Comparison of ENCODE assay signal across 14 cellular contexts in the genomic region with DNA sequence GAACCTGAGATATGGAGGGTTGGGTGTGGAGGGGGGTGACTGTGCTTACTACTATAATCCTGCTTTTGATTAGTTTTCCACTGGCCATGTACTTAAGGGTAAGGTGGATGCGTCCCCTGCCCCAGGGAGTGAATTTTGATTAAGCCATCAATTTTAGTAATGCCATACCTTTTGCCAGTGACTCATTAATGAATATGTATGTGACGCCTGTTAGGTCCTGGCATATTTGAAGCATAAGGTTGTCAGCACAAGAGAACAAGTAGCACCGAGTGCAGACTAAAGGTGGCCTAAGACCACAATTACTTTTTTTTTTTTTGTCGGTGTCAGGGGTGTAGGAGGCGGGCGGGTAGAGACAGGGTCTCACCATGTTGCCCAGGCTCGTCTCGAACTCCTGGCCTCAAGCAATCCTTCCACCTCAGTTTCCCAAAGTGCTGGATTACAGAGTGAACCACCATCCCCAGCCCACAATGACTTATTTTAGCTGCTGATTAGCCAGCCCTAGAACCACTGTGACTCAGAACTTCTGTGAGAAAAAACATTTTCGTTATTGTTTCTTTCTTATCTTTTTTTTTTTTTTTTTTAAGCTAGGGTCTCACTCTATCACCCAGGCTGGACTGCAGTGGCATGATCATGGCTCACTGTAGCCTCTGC. TPM values are rescaled to one million over a fixed set of nuclear protein-coding genes. Genes with fewer than 3 reads are reported as not detected.
DNase-seq lines count a peak whose midpoint lies in the region; ATAC-seq, FAIRE-seq and TF ChIP-seq lines count a peak whose summit lies in the region.
"Had no signal": no experiment of that assay in that cellular context is flagged by ENCODE, and none has a peak within 500 bp of the region (broad histone marks: within the 10 kb centered on the region; RNA-seq: fewer than 3 reads in every experiment).

No MANE protein-coding gene starts in this region.

- H3K9me3 ChIP-seq in astrocyte (ENCODE audit: insufficient read depth, low read depth, low read length) (no peaks in the 10 kb centered on the region), trophoblast cell (ENCODE audit: insufficient read depth, low read depth, low read length) (no peaks in the 10 kb centered on the region)
- H3K9me3 ChIP-seq: A549, BE2C, HAP-1 had no signal

- no peak overlapping the region for H3K18ac ChIP-seq in trophoblast cell (ENCODE audit: low read length)

- no peaks in the 10 kb centered on the region for H3K27me3 Mint-ChIP-seq in astrocyte (ENCODE audit: low read depth, unreplicated experiment)

- peaks cover 97% of the 10 kb centered on the region for H3K79me2 ChIP-seq in astrocyte (ENCODE audit: insufficient read depth, low read length)
- H3K79me2 ChIP-seq in trophoblast cell (ENCODE audit: control insufficient read depth, insufficient read depth, low read length, poor library complexity) = peaks cover 5% of the 10 kb centered on the region

- no peaks in the 10 kb centered on the region for H3K9me3 Mint-ChIP-seq in astrocyte (ENCODE audit: unreplicated experiment)
- H3K9me3 Mint-ChIP-seq: CD4-positive, alpha-beta memory T cell had no signal

- H3K36me3 ChIP-seq in astrocyte (ENCODE audit: insufficient read depth, low read length) (no peaks in the 10 kb centered on the region), trophoblast cell (ENCODE audit: control insufficient read depth in 1 of 2, insufficient read depth in 2 of 2, low read length in 2 of 2) (no peaks in the 10 kb centered on the region)
- H3K36me3 ChIP-seq: BE2C, HAP-1 had no signal

- H4K12ac ChIP-seq in trophoblast cell (ENCODE audit: low read depth, low read length) = no peak overlapping the region

- no CpG with 5 or more reads among the region's 9 CpGs for WGBS in trophoblast cell (ENCODE audit: extremely low coverage, insufficient coverage, insufficient read length)

- H3K27ac ChIP-seq in astrocyte (ENCODE audit: low read depth, low read length) (no peak overlapping the region), foreskin keratinocyte (no peak overlapping the region), trophoblast cell (ENCODE audit: low read depth, low read length) (no peak overlapping the region)
- H3K27ac ChIP-seq: A549, C4-2B had no signal

- TF ChIP-seq CTCF in astrocyte (IDR thresholded peaks at IDR 0.05; ENCODE audit: insufficient read depth, low read depth, low read length) = no peak
- no peak for TF ChIP-seq CTCF in foreskin keratinocyte (conservative IDR thresholded peaks at IDR 0.05)
- TF ChIP-seq CTCF in GM13977 (IDR thresholded peaks at IDR 0.05; ENCODE audit: extremely low read depth, insufficient read depth, missing control alignments) = no peak

- H4K8ac ChIP-seq in trophoblast cell (ENCODE audit: low read depth, low read length) = no peak overlapping the region

- in situ Hi-C loops in GM13977 (cut with MboI; ENCODE audit: low pct_unique_long_range_greater_than_20kb, low sequenced_read_pairs, unreplicated experiment) = no loop called here

- H3K4me2 ChIP-seq in astrocyte (ENCODE audit: low read length) (no peak overlapping the region), trophoblast cell (ENCODE audit: low read length) (no peak overlapping the region)
- H3K4me2 ChIP-seq: A549 had no signal

- H2BK5ac ChIP-seq in trophoblast cell (ENCODE audit: low read depth, low read length, poor library complexity) = no peak overlapping the region

- H3K27me3 ChIP-seq in astrocyte (ENCODE audit: insufficient read depth, low read length) = no peaks in the 10 kb centered on the region
- H3K27me3 ChIP-seq in foreskin keratinocyte = no peaks in the 10 kb centered on the region
- H3K27me3 ChIP-seq in trophoblast cell (ENCODE audit: insufficient read depth, low read length) = no peaks in the 10 kb centered on the region
- H3K27me3 ChIP-seq: BE2C had no signal

- peaks cover 3% of the 10 kb centered on the region for H3K36me3 Mint-ChIP-seq in astrocyte (ENCODE audit: low read depth, unreplicated experiment)
- H3K36me3 Mint-ChIP-seq: CD4-positive, alpha-beta memory T cell had no signal

- H3K9ac ChIP-seq in astrocyte (ENCODE audit: low read length) (no peak overlapping the region), trophoblast cell (ENCODE audit: low read length) (no peak overlapping the region)

- no peak overlapping the region for H3K23ac ChIP-seq in trophoblast cell (ENCODE audit: low read length)

- H3K4me1 Mint-ChIP-seq in astrocyte (ENCODE audit: low read depth, unreplicated experiment) = peaks cover 35% of the 10 kb centered on the region

- no peak overlapping the region for H2AK5ac ChIP-seq in trophoblast cell (ENCODE audit: low read length)

- peak; percentile 48 for ATAC-seq in foreskin keratinocyte
- ATAC-seq in GM19455 (IDR thresholded peaks at IDR 0.05; ENCODE audit: unreplicated experiment) = no peak
- ATAC-seq: A549, GM12878 had no signal

- no peaks in the 10 kb centered on the region for H3K79me1 ChIP-seq in trophoblast cell (ENCODE audit: low read length)

- H3K4me3 Mint-ChIP-seq in astrocyte (ENCODE audit: unreplicated experiment) = no peak overlapping the region
- H3K4me3 Mint-ChIP-seq: CD4-positive, alpha-beta memory T cell had no signal

- H3K4me1 ChIP-seq in astrocyte (ENCODE audit: insufficient read depth, low read length) (peaks cover 2% of the 10 kb centered on the region), foreskin keratinocyte (peaks cover 48% of the 10 kb centered on the region), trophoblast cell (ENCODE audit: control insufficient read depth in 1 of 2, insufficient read depth in 2 of 2, low read length in 2 of 2) (peaks cover 5 to 7% of the 10 kb centered on the region in 2 experiments)
- H3K4me1 ChIP-seq: BE2C had no signal

- H3K14ac ChIP-seq in trophoblast cell (ENCODE audit: low read length) = no peak overlapping the region

- H2BK12ac ChIP-seq in trophoblast cell (ENCODE audit: low read length) = no peak overlapping the region

- no peak overlapping the region for H4K91ac ChIP-seq in trophoblast cell (ENCODE audit: low read depth, low read length)

- H3K4ac ChIP-seq in trophoblast cell (ENCODE audit: low read depth, low read length) = peak overlapping the region; percentile 84

- DNase-seq in astrocyte (ENCODE audit: low read depth) = peak; percentile 51
- peak in 1 of 2 donors; percentile 65 for DNase-seq in foreskin keratinocyte
- no peak for DNase-seq in trophoblast cell
- no peak for DNase-seq in medulla oblongata (ENCODE audit: extremely low spot score)
- no peak for DNase-seq in GM13977 (ENCODE audit: low spot score)
- DNase-seq: BE2C; CD4-positive, alpha-beta memory T cell; DMS79 had no signal

- peaks cover 89% of the 10 kb centered on the region for H4K20me1 ChIP-seq in astrocyte (ENCODE audit: insufficient read depth, low read length)

- H3K4me3 ChIP-seq in astrocyte (ENCODE audit: insufficient read depth, low read depth, low read length) (no peak overlapping the region), trophoblast cell (ENCODE audit: low read depth, low read length) (no peak overlapping the region)
- H3K4me3 ChIP-seq: A549, GM12878, HAP-1 had no signal

- no peak overlapping the region for H3K27ac Mint-ChIP-seq in astrocyte (ENCODE audit: unreplicated experiment)
- H3K27ac Mint-ChIP-seq: CD4-positive, alpha-beta memory T cell had no signal

- no peak overlapping the region for H2BK120ac ChIP-seq in trophoblast cell (ENCODE audit: insufficient read depth, low read length, poor library complexity)

- no peak for FAIRE-seq in astrocyte (lab: Jason Lieb, UNC)
- FAIRE-seq: A549, GM12878, H1 had no signal

- H2AFZ ChIP-seq in astrocyte (ENCODE audit: low read depth, low read length) = no peak overlapping the region
- H2AFZ ChIP-seq in trophoblast cell (ENCODE audit: insufficient read depth, low read length, poor library complexity) = no peak overlapping the region

RNA-seq across cellular contexts. Expression of gene TANC1, which starts 7.0 kb away (rescaled TPM):
- total RNA-seq in astrocyte = 45.0 and 45.2 TPM in 2 replicates
- 28.0 and 29.7 TPM in 2 replicates for total RNA-seq in foreskin keratinocyte
- 6.2 and 7.4 TPM in 2 replicates for polyA plus RNA-seq in foreskin keratinocyte
- polyA plus RNA-seq in trophoblast cell (2013) = 20.5 and 20.8 TPM in 2 replicates
